In genomic region chr1:226741009-226741408, GRCh38 we compare ENCODE assay signal across 1 cellular context.
TF ChIP-seq lines count a peak whose summit lies in the region.

No MANE protein-coding gene starts in this region.

TF ChIP-seq in GM12878, 131 proteins besides CTCF, POLR2A, EP300 and RAD21 (continued from another document):
- TF ChIP-seq CUX1 (IDR thresholded peaks at IDR 0.05; ENCODE audit: insufficient replicate concordance, low read depth, low read length), result no peak
- TF ChIP-seq USF2 (IDR thresholded peaks at IDR 0.05; ENCODE audit: borderline replicate concordance, low read depth, low read length), result no peak
- no peak for TF ChIP-seq NR2C1 (IDR thresholded peaks at IDR 0.05)
- TF ChIP-seq BRCA1 (IDR thresholded peaks at IDR 0.05; ENCODE audit: low read depth, low read length), result no peak
- TF ChIP-seq TARDBP (IDR thresholded peaks at IDR 0.05; ENCODE audit: borderline replicate concordance), result no peak
- TF ChIP-seq CREM (IDR thresholded peaks at IDR 0.05; ENCODE audit: low read depth), result 0 out of 2 replicates have a peak, but pooled peaks have one; percentile 37
- TF ChIP-seq RBBP5 (conservative IDR thresholded peaks at IDR 0.05), result no peak
- no peak for TF ChIP-seq MYB (IDR thresholded peaks at IDR 0.05; ENCODE audit: borderline replicate concordance, low read depth, low read length)
- TF ChIP-seq IKZF2 (IDR thresholded peaks at IDR 0.05), result peak in 1 of 2 experiments; percentile 34; a peak in 1 of 4 replicates
- no peak for TF ChIP-seq CHD1 (IDR thresholded peaks at IDR 0.05; ENCODE audit: low read depth, low read length)
- TF ChIP-seq DPF2 (IDR thresholded peaks at IDR 0.05), result no peak
- no peak for TF ChIP-seq KLF5 (IDR thresholded peaks at IDR 0.05; ENCODE audit: partially characterized antibody)
- TF ChIP-seq ATF3 (IDR thresholded peaks at IDR 0.05; ENCODE audit: borderline replicate concordance, extremely low read depth, low read depth, low read length), result no peak
- TF ChIP-seq MLLT1 (IDR thresholded peaks at IDR 0.05), result no peak
- no peak for TF ChIP-seq GATAD2B (conservative IDR thresholded peaks at IDR 0.05; ENCODE audit: low read depth)
- TF ChIP-seq IRF5 (IDR thresholded peaks at IDR 0.05; ENCODE audit: borderline replicate concordance), result no peak
- no peak for TF ChIP-seq ELK1 (IDR thresholded peaks at IDR 0.05; ENCODE audit: low read depth, low read length)
- no peak for TF ChIP-seq SMARCA5 (IDR thresholded peaks at IDR 0.05)
- TF ChIP-seq CEBPZ (IDR thresholded peaks at IDR 0.05; ENCODE audit: low read depth, low read length), result no peak
- no peak for TF ChIP-seq YBX1 (IDR thresholded peaks at IDR 0.05)
- no peak for TF ChIP-seq SREBF1 (IDR thresholded peaks at IDR 0.05; ENCODE audit: low read length)
- TF ChIP-seq ZNF592 (IDR thresholded peaks at IDR 0.05), result no peak
- TF ChIP-seq HCFC1 (IDR thresholded peaks at IDR 0.05; ENCODE audit: low read length), result no peak
- no peak for TF ChIP-seq PML (IDR thresholded peaks at IDR 0.05; ENCODE audit: low read length)
- no peak for TF ChIP-seq BCLAF1 (IDR thresholded peaks at IDR 0.05)
